2 cellular contexts compared by ENCODE assay signal in genomic region chr12:7065073-7065623, GRCh38.
TF ChIP-seq lines count a peak whose summit lies in the region.

No MANE protein-coding gene starts in this region.

TF ChIP-seq in A549, 52 proteins besides CTCF, POLR2A, EP300 and RAD21:
- TF ChIP-seq HES2 (IDR thresholded peaks at IDR 0.05) (no peak), MAFK (IDR thresholded peaks at IDR 0.05; ENCODE audit: partially characterized antibody) (peak; percentile 76)
TF ChIP-seq in A549: peak in this region for 1.

TF ChIP-seq in IMR-90, 13 proteins besides CTCF, POLR2A, EP300 and RAD21 (continued from another document):
- no peak for TF ChIP-seq USF2 (IDR thresholded peaks at IDR 0.05; ENCODE audit: low read depth, low read length)
- no peak for TF ChIP-seq CEBPB (IDR thresholded peaks at IDR 0.05; ENCODE audit: low read depth, low read length)
- TF ChIP-seq RFX5 (IDR thresholded peaks at IDR 0.05; ENCODE audit: low read depth, low read length): no peak
- peak; percentile 76 for TF ChIP-seq MAFK (IDR thresholded peaks at IDR 0.05; ENCODE audit: low read depth, low read length)
- TF ChIP-seq MAZ (IDR thresholded peaks at IDR 0.05; ENCODE audit: borderline replicate concordance, low read depth, low read length): no peak
- no peak for TF ChIP-seq BHLHE40 (IDR thresholded peaks at IDR 0.05; ENCODE audit: low read depth, low read length)
